Comparison of ENCODE assay signal across 8 cellular contexts in the genomic region with DNA sequence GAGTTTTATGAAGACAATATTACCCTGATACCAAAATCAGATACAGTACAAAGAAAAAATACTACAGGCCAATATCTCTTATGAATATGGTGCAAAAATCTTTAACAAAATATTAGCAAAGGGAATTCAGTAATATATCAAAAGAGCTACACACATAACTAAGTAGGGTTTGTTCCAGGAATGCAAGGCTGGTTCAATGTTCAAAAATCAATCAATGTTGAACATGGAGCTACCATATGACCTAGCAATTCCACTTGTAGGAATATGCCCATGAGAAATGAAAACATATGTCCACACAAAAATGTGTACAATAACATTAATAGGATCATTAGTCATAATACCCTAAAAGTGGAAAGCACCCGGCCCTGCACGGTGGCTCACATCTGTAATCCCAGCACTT. TPM values are rescaled to one million over a fixed set of nuclear protein-coding genes. Genes with fewer than 3 reads are reported as not detected.
"Had no signal": no experiment of that assay in that cellular context is flagged by ENCODE, and none has a peak within 500 bp of the region (broad histone marks: within the 10 kb centered on the region; RNA-seq: fewer than 3 reads in every experiment).

No MANE protein-coding gene starts in this region.

- FAIRE-seq: G401.6, GM12878, GM12891, GM12892, GM18507, GM19239 had no signal

- H3K4me3 ChIP-seq: GM12878 had no signal

- ATAC-seq: GM12878 had no signal

- DNase-seq: GDM1, GF-D8 had no signal

RNA-seq across cellular contexts. Expression of gene OCA2, which starts 7.8 kb away (rescaled TPM):
- total RNA-seq: GM12878 had no signal
